Comparison of ENCODE assay signal across 1 cellular context in the genomic region with DNA sequence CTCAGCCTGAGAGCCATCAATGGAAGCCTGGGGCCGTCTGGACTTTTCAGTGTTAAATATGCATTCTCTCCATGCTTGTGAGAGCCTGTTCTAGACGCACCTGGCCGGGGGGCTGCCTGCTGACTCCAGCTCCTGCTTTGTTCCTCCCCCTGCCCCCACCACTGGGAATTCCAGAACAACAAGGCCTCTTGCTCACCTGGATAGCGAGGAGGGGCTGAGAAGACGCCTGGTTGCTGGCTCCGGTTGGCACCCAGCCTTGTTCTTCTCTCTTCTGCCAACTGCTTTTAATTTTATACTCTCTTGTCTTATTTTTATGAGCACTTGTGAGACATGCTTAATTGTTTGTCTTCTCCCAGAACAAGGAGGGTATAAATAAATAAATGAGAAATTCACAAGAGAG.
TF ChIP-seq lines count a peak whose summit lies in the region.

No MANE protein-coding gene starts in this region.

TF ChIP-seq in H1, 55 proteins besides CTCF, POLR2A, EP300 and RAD21 (continued from another document):
- TF ChIP-seq, protein P1, sequence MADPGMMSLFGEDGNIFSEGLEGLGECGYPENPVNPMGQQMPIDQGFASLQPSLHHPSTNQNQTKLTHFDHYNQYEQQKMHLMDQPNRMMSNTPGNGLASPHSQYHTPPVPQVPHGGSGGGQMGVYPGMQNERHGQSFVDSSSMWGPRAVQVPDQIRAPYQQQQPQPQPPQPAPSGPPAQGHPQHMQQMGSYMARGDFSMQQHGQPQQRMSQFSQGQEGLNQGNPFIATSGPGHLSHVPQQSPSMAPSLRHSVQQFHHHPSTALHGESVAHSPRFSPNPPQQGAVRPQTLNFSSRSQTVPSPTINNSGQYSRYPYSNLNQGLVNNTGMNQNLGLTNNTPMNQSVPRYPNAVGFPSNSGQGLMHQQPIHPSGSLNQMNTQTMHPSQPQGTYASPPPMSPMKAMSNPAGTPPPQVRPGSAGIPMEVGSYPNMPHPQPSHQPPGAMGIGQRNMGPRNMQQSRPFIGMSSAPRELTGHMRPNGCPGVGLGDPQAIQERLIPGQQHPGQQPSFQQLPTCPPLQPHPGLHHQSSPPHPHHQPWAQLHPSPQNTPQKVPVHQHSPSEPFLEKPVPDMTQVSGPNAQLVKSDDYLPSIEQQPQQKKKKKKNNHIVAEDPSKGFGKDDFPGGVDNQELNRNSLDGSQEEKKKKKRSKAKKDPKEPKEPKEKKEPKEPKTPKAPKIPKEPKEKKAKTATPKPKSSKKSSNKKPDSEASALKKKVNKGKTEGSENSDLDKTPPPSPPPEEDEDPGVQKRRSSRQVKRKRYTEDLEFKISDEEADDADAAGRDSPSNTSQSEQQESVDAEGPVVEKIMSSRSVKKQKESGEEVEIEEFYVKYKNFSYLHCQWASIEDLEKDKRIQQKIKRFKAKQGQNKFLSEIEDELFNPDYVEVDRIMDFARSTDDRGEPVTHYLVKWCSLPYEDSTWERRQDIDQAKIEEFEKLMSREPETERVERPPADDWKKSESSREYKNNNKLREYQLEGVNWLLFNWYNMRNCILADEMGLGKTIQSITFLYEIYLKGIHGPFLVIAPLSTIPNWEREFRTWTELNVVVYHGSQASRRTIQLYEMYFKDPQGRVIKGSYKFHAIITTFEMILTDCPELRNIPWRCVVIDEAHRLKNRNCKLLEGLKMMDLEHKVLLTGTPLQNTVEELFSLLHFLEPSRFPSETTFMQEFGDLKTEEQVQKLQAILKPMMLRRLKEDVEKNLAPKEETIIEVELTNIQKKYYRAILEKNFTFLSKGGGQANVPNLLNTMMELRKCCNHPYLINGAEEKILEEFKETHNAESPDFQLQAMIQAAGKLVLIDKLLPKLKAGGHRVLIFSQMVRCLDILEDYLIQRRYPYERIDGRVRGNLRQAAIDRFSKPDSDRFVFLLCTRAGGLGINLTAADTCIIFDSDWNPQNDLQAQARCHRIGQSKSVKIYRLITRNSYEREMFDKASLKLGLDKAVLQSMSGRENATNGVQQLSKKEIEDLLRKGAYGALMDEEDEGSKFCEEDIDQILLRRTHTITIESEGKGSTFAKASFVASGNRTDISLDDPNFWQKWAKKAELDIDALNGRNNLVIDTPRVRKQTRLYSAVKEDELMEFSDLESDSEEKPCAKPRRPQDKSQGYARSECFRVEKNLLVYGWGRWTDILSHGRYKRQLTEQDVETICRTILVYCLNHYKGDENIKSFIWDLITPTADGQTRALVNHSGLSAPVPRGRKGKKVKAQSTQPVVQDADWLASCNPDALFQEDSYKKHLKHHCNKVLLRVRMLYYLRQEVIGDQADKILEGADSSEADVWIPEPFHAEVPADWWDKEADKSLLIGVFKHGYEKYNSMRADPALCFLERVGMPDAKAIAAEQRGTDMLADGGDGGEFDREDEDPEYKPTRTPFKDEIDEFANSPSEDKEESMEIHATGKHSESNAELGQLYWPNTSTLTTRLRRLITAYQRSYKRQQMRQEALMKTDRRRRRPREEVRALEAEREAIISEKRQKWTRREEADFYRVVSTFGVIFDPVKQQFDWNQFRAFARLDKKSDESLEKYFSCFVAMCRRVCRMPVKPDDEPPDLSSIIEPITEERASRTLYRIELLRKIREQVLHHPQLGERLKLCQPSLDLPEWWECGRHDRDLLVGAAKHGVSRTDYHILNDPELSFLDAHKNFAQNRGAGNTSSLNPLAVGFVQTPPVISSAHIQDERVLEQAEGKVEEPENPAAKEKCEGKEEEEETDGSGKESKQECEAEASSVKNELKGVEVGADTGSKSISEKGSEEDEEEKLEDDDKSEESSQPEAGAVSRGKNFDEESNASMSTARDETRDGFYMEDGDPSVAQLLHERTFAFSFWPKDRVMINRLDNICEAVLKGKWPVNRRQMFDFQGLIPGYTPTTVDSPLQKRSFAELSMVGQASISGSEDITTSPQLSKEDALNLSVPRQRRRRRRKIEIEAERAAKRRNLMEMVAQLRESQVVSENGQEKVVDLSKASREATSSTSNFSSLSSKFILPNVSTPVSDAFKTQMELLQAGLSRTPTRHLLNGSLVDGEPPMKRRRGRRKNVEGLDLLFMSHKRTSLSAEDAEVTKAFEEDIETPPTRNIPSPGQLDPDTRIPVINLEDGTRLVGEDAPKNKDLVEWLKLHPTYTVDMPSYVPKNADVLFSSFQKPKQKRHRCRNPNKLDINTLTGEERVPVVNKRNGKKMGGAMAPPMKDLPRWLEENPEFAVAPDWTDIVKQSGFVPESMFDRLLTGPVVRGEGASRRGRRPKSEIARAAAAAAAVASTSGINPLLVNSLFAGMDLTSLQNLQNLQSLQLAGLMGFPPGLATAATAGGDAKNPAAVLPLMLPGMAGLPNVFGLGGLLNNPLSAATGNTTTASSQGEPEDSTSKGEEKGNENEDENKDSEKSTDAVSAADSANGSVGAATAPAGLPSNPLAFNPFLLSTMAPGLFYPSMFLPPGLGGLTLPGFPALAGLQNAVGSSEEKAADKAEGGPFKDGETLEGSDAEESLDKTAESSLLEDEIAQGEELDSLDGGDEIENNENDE (IDR thresholded peaks at IDR 0.05; ENCODE audit: insufficient replicate concordance, low read length): no peak
- peak; percentile 87 for TF ChIP-seq TCF12 (IDR thresholded peaks at IDR 0.05; ENCODE audit: low read depth, low read length)
- TF ChIP-seq HDAC6 (IDR thresholded peaks at IDR 0.05; ENCODE audit: low read depth, low read length): no peak
- no peak for TF ChIP-seq ZNF274 (IDR thresholded peaks at IDR 0.05; ENCODE audit: borderline replicate concordance, extremely low read depth, low read length)
- no peak for TF ChIP-seq SUZ12 (IDR thresholded peaks at IDR 0.05; ENCODE audit: low read length)
- TF ChIP-seq YY1 (IDR thresholded peaks at IDR 0.05; ENCODE audit: low read depth, low read length): no peak
- peak; percentile 40 for TF ChIP-seq ASH2L (IDR thresholded peaks at IDR 0.05; ENCODE audit: low read length)
- no peak for TF ChIP-seq SIRT6 (IDR thresholded peaks at IDR 0.05; ENCODE audit: low read length)
- TF ChIP-seq FOSL1 (IDR thresholded peaks at IDR 0.05; ENCODE audit: insufficient read depth, low read depth, low read length): no peak
- peak; percentile 61; the same call in 1 of the 2 replicates for TF ChIP-seq SP1 (IDR thresholded peaks at IDR 0.05; ENCODE audit: low read depth, low read length)
